Comparison of ENCODE assay signal across 18 cellular contexts in the genomic region with DNA sequence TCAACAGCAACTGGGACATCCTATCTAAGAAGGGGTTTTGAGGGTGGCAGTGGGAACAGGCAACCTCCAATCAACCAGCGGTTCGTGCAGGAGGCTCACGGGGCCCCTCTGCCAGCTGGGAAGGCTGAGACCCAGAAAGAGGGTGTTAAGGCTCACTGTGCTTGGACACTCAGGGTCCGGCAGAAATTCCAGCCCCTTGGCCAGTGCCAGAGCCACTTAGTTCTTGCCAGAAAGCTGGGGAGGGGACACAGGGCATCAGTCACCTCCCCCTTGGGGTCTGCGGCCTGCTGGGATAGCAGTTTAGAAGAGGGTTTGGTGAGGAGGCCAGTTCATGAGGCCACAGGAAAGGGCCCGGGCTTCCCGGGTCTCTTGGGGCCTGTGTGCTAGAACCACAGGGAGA. TPM values are rescaled to one million over a fixed set of nuclear protein-coding genes. Genes with fewer than 3 reads are reported as not detected.
DNase-seq lines count a peak whose midpoint lies in the region; ATAC-seq and TF ChIP-seq lines count a peak whose summit lies in the region.
"Had no signal": no experiment of that assay in that cellular context is flagged by ENCODE, and none has a peak within 500 bp of the region (broad histone marks: within the 10 kb centered on the region; RNA-seq: fewer than 3 reads in every experiment).

No MANE protein-coding gene starts in this region.

- H4K91ac ChIP-seq in H9 (ENCODE audit: insufficient read length, low read depth, low read length), result no peak overlapping the region
- no peak overlapping the region for H4K91ac ChIP-seq in neuronal stem cell (ENCODE audit: low read depth, low read length, poor library complexity)

- TF ChIP-seq POLR2A in right lobe of liver (IDR thresholded peaks at IDR 0.05), result no peak

- H3K14ac ChIP-seq in H9 (ENCODE audit: insufficient read depth, low read length) (0 out of 2 replicates have a peak overlapping the region, but pooled peaks have one; percentile 22), neuronal stem cell (ENCODE audit: low read length) (no peak overlapping the region)

- H3K79me1 ChIP-seq in H9 (ENCODE audit: insufficient read depth, low read depth, low read length, poor library complexity, severe bottlenecking), result no peaks in the 10 kb centered on the region
- no peaks in the 10 kb centered on the region for H3K79me1 ChIP-seq in neuronal stem cell (ENCODE audit: low read depth, low read length)

- TF ChIP-seq CTCF in H9 (conservative IDR thresholded peaks at IDR 0.05), result no peak
- TF ChIP-seq CTCF in right lobe of liver (IDR thresholded peaks at IDR 0.05), result no peak
- TF ChIP-seq CTCF in MM.1S (IDR thresholded peaks at IDR 0.05; ENCODE audit: low read length), result no peak

- H3K23me2 ChIP-seq in H9 (ENCODE audit: insufficient read length, low read depth, low read length, poor library complexity, severe bottlenecking), result no peaks in the 10 kb centered on the region

- H3K36me3 ChIP-seq in BLaER1, result no peaks in the 10 kb centered on the region
- H3K36me3 ChIP-seq in neuronal stem cell (replicated peaks in 1 of 2; ENCODE audit: control insufficient read depth in 2 of 2, insufficient read depth in 2 of 2, low read length in 2 of 2), result no peaks in the 10 kb centered on the region
- H3K36me3 ChIP-seq in right lobe of liver, result no peaks in the 10 kb centered on the region
- H3K36me3 ChIP-seq in MM.1S (replicated peaks; ENCODE audit: insufficient read depth, low read length), result no peaks in the 10 kb centered on the region
- H3K36me3 ChIP-seq: BE2C; BLaER1 treated with 17β-estradiol and CSF1 and Interleukin-3, amounts not matched to agents 10 nM and 100 nM had no signal

- intact Hi-C loops in right lobe of liver (cut with DNase I), result no loop called here

- no peak overlapping the region for H2BK5ac ChIP-seq in H9 (ENCODE audit: insufficient read length, low read length)
- peak overlapping the region; percentile 68 for H2BK5ac ChIP-seq in neuronal stem cell (ENCODE audit: low read length)

- H3K18ac ChIP-seq in H9 (ENCODE audit: insufficient read length, low read depth, low read length) (no peak overlapping the region), neuronal stem cell (ENCODE audit: low read length) (peak overlapping the region; percentile 85)

- 0 out of 2 replicates have a peak overlapping the region, but pooled peaks have one; percentile 3 for H3K4me2 ChIP-seq in BLaER1
- H3K4me2 ChIP-seq in H9 (ENCODE audit: insufficient read depth, insufficient read length, low read length), result no peak overlapping the region
- H3K4me2 ChIP-seq in neuronal stem cell (ENCODE audit: insufficient read depth, low read length, poor library complexity, severe bottlenecking), result no peak overlapping the region
- no peak overlapping the region for H3K4me2 ChIP-seq in MM.1S (ENCODE audit: low read depth, low read length)
- H3K4me2 ChIP-seq: BLaER1 treated with 17β-estradiol and CSF1 and Interleukin-3, amounts not matched to agents 10 nM and 100 nM had no signal

- no peak overlapping the region for H2AFZ ChIP-seq in H9 (ENCODE audit: low read length)
- no peak overlapping the region for H2AFZ ChIP-seq in neuronal stem cell (ENCODE audit: low read length)
- no peak overlapping the region for H2AFZ ChIP-seq in MM.1S (ENCODE audit: low read length)

- H3K36me3 Mint-ChIP-seq in H9 (ENCODE audit: insufficient read depth in 1 of 3, low read depth in 3 of 3), result no peaks in the 10 kb centered on the region
- H3K36me3 Mint-ChIP-seq: CD8-positive, alpha-beta T cell had no signal

- DNase-seq in H9 (no peak), neuronal stem cell (ENCODE audit: low spot score) (no peak), right lobe of liver (no peak), MM.1S (no peak)
- DNase-seq: 8988T; ACHN; BE2C; Caco-2; Calu3; CD4-positive, alpha-beta T cell; CD8-positive, alpha-beta T cell; DMS79 treated with DMSO at 0.1 percent for 48 hours; GF-D8 had no signal

- no peaks in the 10 kb centered on the region for H3K9me2 ChIP-seq in MM.1S (replicated peaks; ENCODE audit: insufficient read depth, low read length)

- H3K9me3 ChIP-seq in BLaER1 (no peaks in the 10 kb centered on the region), H9 (ENCODE audit: control insufficient read depth, low read depth, low read length) (no peaks in the 10 kb centered on the region), neuronal stem cell (replicated peaks in 1 of 2; ENCODE audit: control insufficient read depth in 2 of 2, insufficient read depth in 1 of 2, low read depth in 1 of 2, low read length in 2 of 2) (no peaks in the 10 kb centered on the region), right lobe of liver (no peaks in the 10 kb centered on the region), MM.1S (replicated peaks; ENCODE audit: insufficient read depth, low read length) (no peaks in the 10 kb centered on the region)
- H3K9me3 ChIP-seq: BE2C; BLaER1 treated with 17β-estradiol and CSF1 and Interleukin-3, amounts not matched to agents 10 nM and 100 nM; Caco-2 had no signal

- no peak overlapping the region for H3K23ac ChIP-seq in H9 (ENCODE audit: insufficient read length, low read depth, low read length)
- H3K23ac ChIP-seq in neuronal stem cell (ENCODE audit: low read depth, low read length, poor library complexity), result peak overlapping the region; percentile 80

- no peak overlapping the region for H2BK20ac ChIP-seq in H9 (ENCODE audit: low read depth, low read length, poor library complexity, severe bottlenecking)

- H3K27me3 ChIP-seq in BLaER1 (no peaks in the 10 kb centered on the region), H9 (ENCODE audit: insufficient read depth, low read length) (no peaks in the 10 kb centered on the region), neuronal stem cell (ENCODE audit: control insufficient read depth in 3 of 3, insufficient read depth in 3 of 3, low read depth in 1 of 3, low read length in 3 of 3) (peaks cover 0 to 75% (median 0%) of the 10 kb centered on the region in 3 experiments), right lobe of liver (no peaks in the 10 kb centered on the region), MM.1S (replicated peaks; ENCODE audit: insufficient read depth, low read length) (peaks cover 12% of the 10 kb centered on the region; the same call in 1 of the 2 replicates)
- H3K27me3 ChIP-seq: BE2C; BLaER1 treated with 17β-estradiol and CSF1 and Interleukin-3, amounts not matched to agents 10 nM and 100 nM had no signal

- no peak overlapping the region for H4K8ac ChIP-seq in H9 (replicated peaks; ENCODE audit: insufficient read length, low read depth, low read length)
- H4K8ac ChIP-seq in neuronal stem cell (ENCODE audit: low read depth, low read length), result no peak overlapping the region

- peaks cover 8% of the 10 kb centered on the region for H3K27me3 Mint-ChIP-seq in H9 (ENCODE audit: low read depth)

- H3K4me3 Mint-ChIP-seq in H9, result no peak overlapping the region
- H3K4me3 Mint-ChIP-seq: CD4-positive, alpha-beta T cell; CD8-positive, alpha-beta T cell had no signal

- H4K20me1 ChIP-seq in BLaER1, result no peaks in the 10 kb centered on the region
- no peaks in the 10 kb centered on the region for H4K20me1 ChIP-seq in H9 (ENCODE audit: control insufficient read depth, insufficient read depth, insufficient read length)
- no peaks in the 10 kb centered on the region for H4K20me1 ChIP-seq in MM.1S (ENCODE audit: insufficient read depth, low read length)

- no CpG with 5 or more reads among the region's 7 CpGs for WGBS in H9 (ENCODE audit: extremely low coverage, insufficient read length, low lambda C conversion rate)
- WGBS in neuronal stem cell (ENCODE audit: extremely low coverage in 2 of 2, insufficient read length in 2 of 2, insufficient replicate concordance in 1 of 2), 2 donors, result no CpG with 5 or more reads among the region's 7 CpGs
- WGBS in right lobe of liver (ENCODE audit: insufficient coverage, low coverage, low lambda C conversion rate, missing lambda C conversion rate), result 60% methylated on average over 1 of the region's 7 CpGs

- no peaks in the 10 kb centered on the region for H3F3A ChIP-seq in MM.1S (ENCODE audit: insufficient read depth, low read length)

- 0 out of 2 replicates have a peak overlapping the region, but pooled peaks have one; percentile 26 for H3K27ac ChIP-seq in BLaER1
- no peak overlapping the region for H3K27ac ChIP-seq in H9 (ENCODE audit: insufficient read length, low read depth, low read length)
- no peak overlapping the region for H3K27ac ChIP-seq in neuronal stem cell (replicated peaks; ENCODE audit: low read length)
- no peak overlapping the region for H3K27ac ChIP-seq in right lobe of liver
- H3K27ac ChIP-seq in MM.1S (ENCODE audit: low read length), result no peak overlapping the region
- H3K27ac ChIP-seq: BLaER1 treated with 17β-estradiol and CSF1 and Interleukin-3, amounts not matched to agents 10 nM and 100 nM; C4-2B had no signal

- H3T11ph ChIP-seq in H9 (ENCODE audit: low read length), result no peak overlapping the region

- H3K79me2 ChIP-seq in H9 (ENCODE audit: insufficient read depth, low read length) (no peaks in the 10 kb centered on the region), MM.1S (ENCODE audit: low read length) (no peaks in the 10 kb centered on the region)

- no peak overlapping the region for H3K27ac Mint-ChIP-seq in H9
- H3K27ac Mint-ChIP-seq: CD4-positive, alpha-beta T cell; CD8-positive, alpha-beta T cell had no signal

- peaks cover 35% of the 10 kb centered on the region for H3K4me1 ChIP-seq in BLaER1
- no peaks in the 10 kb centered on the region for H3K4me1 ChIP-seq in H9 (ENCODE audit: insufficient read depth, low read length)
- peaks cover 0 to 8% of the 10 kb centered on the region in 2 donors for H3K4me1 ChIP-seq in neuronal stem cell (ENCODE audit: control insufficient read depth in 2 of 2, insufficient read depth in 1 of 2, low read depth in 1 of 2, low read length in 2 of 2)
- H3K4me1 ChIP-seq in right lobe of liver, result no peaks in the 10 kb centered on the region
- H3K4me1 ChIP-seq in MM.1S (ENCODE audit: low read length), result no peaks in the 10 kb centered on the region
- H3K4me1 ChIP-seq: BE2C, Caco-2 had no signal

- ATAC-seq in right lobe of liver, result no peak
- ATAC-seq: CD8-positive, alpha-beta T cell had no signal

- peaks cover 0 to 9% of the 10 kb centered on the region in 2 experiments; a peak in 2 of 4 replicates for H3K4me1 Mint-ChIP-seq in H9

- no peak overlapping the region for H3K4ac ChIP-seq in H9 (ENCODE audit: low read depth, low read length)
- H3K4ac ChIP-seq in neuronal stem cell (ENCODE audit: low read length), result no peak overlapping the region

- H4K5ac ChIP-seq in H9 (ENCODE audit: insufficient read length, low read depth, low read length), result no peak overlapping the region

- no peak overlapping the region for H3K56ac ChIP-seq in H9 (ENCODE audit: insufficient read length, low read depth, low read length)

- H2AK5ac ChIP-seq in H9 (ENCODE audit: insufficient read length, low read length) (no peak overlapping the region), neuronal stem cell (ENCODE audit: low read depth, low read length) (peak overlapping the region; percentile 97)

- H2BK12ac ChIP-seq in H9 (ENCODE audit: insufficient read length, low read depth, low read length), result no peak overlapping the region
- peak overlapping the region; percentile 41 for H2BK12ac ChIP-seq in neuronal stem cell (ENCODE audit: low read length)

- no peaks in the 10 kb centered on the region for H3K9me3 Mint-ChIP-seq in H9
- H3K9me3 Mint-ChIP-seq: CD4-positive, alpha-beta T cell; CD8-positive, alpha-beta T cell had no signal

- H3K4me3 ChIP-seq in BLaER1 (no peak overlapping the region), neuronal stem cell (ENCODE audit: low read length in 2 of 2) (no peak overlapping the region), right lobe of liver (no peak overlapping the region), MM.1S (ENCODE audit: low read length) (no peak overlapping the region)
- H3K4me3 ChIP-seq: BLaER1 treated with 17β-estradiol and CSF1 and Interleukin-3, amounts not matched to agents 10 nM and 100 nM had no signal

- H3K9ac ChIP-seq in BLaER1 (no peak overlapping the region), H9 (ENCODE audit: extremely low read depth, insufficient read length, low read length) (no peak overlapping the region), neuronal stem cell (ENCODE audit: low read depth, low read length, poor library complexity) (no peak overlapping the region), MM.1S (ENCODE audit: low read length) (no peak overlapping the region)
- H3K9ac ChIP-seq: BLaER1 treated with 17β-estradiol and CSF1 and Interleukin-3, amounts not matched to agents 10 nM and 100 nM had no signal

- H2BK120ac ChIP-seq in H9 (ENCODE audit: low read depth, low read length, poor library complexity, severe bottlenecking) (no peak overlapping the region), neuronal stem cell (ENCODE audit: low read depth, low read length) (peak overlapping the region; percentile 24)

- H2BK15ac ChIP-seq in H9 (ENCODE audit: low read depth, low read length), result no peak overlapping the region; the same call in 1 of the 2 replicates
- H2BK15ac ChIP-seq in neuronal stem cell (ENCODE audit: low read length), result peak overlapping the region; percentile 83

RNA-seq across cellular contexts. Expression of a gene that starts 20.5 kb away (rescaled TPM):
- total RNA-seq in H9 (2021) (1.2 and 1.5 TPM in 2 replicates), right lobe of liver (not detected)
- polyA plus RNA-seq in neuronal stem cell (2013, experiment 1 of 2), result 0.54 TPM
- polyA plus RNA-seq in neuronal stem cell (2013, experiment 2 of 2), result 0.58 TPM
- total RNA-seq: A673; Caco-2; Calu3; CD4-positive, alpha-beta T cell; CD8-positive, alpha-beta T cell had no signal
- polyA plus RNA-seq: AG04450 had no signal

RNA-seq across cellular contexts. Expression of a gene that starts 36.5 kb away (rescaled TPM):
- total RNA-seq in H9 (2021) (0.37 and 0.46 TPM in 2 replicates), right lobe of liver (under 1 TPM in 1 of 6 experiments, not detected in 5; 0.26 TPM)
- 0.33 TPM for polyA plus RNA-seq in neuronal stem cell (2013, experiment 1 of 2)
- 0.30 TPM for polyA plus RNA-seq in neuronal stem cell (2013, experiment 2 of 2)
- total RNA-seq: A673; Calu3; CD4-positive, alpha-beta T cell; CD8-positive, alpha-beta T cell had no signal
- polyA plus RNA-seq: AG04450 had no signal

RNA-seq across cellular contexts. Expression of a gene that starts 55.5 kb away (rescaled TPM):
- 209 and 216 TPM in 2 replicates for total RNA-seq in H9 (2021)
- polyA plus RNA-seq in neuronal stem cell (2013, experiment 1 of 2), result 189 TPM
- polyA plus RNA-seq in neuronal stem cell (2013, experiment 2 of 2), result 189 TPM
- total RNA-seq in right lobe of liver, result 100 to 1,000 TPM in 2 of 6 experiments, 10 to 100 TPM in 4; 76.4 to 196 (median 96.8) TPM
